1 cellular context compared by ENCODE assay signal in the genomic region with DNA sequence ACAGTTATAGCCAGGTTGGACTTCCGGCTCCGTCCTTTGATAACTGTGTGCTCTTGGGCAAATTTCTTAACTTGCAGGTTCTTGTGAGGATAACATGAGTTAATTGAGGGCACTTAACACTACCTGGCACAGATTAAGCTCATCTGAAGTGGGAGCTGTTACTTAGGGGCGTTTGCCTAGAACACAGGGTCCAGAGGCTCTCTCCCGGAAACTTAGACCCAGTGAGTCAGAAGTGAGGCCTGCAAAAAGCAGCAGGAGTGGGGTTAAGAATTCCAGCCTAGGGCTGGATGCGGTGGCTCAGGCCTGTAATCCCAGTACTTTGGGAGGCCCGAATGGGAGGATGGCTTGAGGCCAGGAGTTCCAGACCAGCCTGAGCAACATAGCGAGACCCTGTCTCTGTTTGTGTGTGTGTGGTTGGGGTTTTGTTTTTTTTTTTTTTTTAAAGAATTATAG.
TF ChIP-seq lines count a peak whose summit lies in the region.

No MANE protein-coding gene starts in this region.

TF ChIP-seq in HepG2, 621 proteins besides CTCF, POLR2A, EP300 and RAD21 (continued from another document):
- TF ChIP-seq TBX3 (IDR thresholded peaks at IDR 0.05; ENCODE audit: borderline replicate concordance) (no peak), POLR2AphosphoS5 (IDR thresholded peaks at IDR 0.05; ENCODE audit: low read depth, low read length) (no peak), PRPF4 (IDR thresholded peaks at IDR 0.05; ENCODE audit: low read depth, low read length, poor library complexity, severe bottlenecking) (no peak), ZNF670 (CRISPR knock-in tag; IDR thresholded peaks at IDR 0.05; ENCODE audit: borderline replicate concordance) (no peak), ZNF160 (CRISPR knock-in tag; IDR thresholded peaks at IDR 0.05) (no peak), ZSCAN12 (CRISPR knock-in tag; IDR thresholded peaks at IDR 0.05) (no peak)
TF ChIP-seq in HepG2: peak in this region for 24.
